Comparison of ENCODE assay signal across 8 cellular contexts in the genomic region with DNA sequence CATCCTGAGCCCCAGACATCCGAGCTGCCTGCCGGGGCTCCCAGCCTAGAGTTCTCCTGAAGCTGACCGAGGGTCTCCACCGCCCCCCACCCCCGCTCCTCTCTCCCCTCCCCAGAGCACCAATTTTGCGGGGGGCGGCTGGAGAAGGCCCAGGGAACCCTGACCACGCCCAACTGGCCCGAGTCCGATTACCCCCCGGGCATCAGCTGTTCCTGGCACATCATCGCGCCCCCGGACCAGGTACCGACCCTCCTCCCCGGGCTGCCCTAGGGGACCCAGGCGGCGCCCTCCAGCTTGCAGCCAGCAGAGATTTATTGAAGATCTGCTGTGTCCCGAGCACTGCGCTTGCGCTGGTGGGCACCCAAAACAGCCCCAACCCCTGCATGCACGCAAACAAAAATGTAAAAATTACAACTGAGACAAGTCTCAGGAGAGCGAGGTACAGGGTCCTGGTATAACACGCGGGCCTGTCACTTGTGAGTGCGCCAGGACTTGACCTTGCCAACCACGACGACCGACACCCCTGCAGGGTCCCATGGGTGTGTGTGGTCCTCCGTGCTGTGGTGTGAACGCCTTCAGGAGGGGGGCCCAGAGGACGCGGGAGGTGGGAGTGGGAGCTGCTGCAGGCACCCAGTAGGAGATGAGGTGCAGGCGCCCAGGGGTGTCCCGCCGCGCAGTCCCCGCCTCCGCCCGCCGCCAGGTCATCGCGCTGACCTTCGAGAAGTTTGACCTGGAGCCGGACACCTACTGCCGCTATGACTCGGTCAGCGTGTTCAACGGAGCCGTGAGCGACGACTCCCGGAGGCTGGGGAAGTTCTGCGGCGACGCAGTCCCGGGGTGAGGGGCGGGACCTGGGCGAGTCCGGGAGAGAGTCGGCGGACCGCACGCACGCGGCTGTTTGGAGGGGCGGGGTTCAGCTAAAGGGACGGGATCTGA. TPM values are rescaled to one million over a fixed set of nuclear protein-coding genes. Genes with fewer than 3 reads are reported as not detected.
A peak's percentile ranks its signal among the peaks of the same experiment; 100 is the strongest.
DNase-seq lines count a peak whose midpoint lies in the region; TF ChIP-seq lines count a peak whose summit lies in the region.

No MANE protein-coding gene starts in this region.

- H3K4me3 ChIP-seq in ACC112 (ENCODE audit: low read depth, low read length) (peak overlapping the region; percentile 93), HUES6 (ENCODE audit: low read depth, low read length) (peak overlapping the region; percentile 83), iPS-15b (ENCODE audit: low read depth, low read length) (peak overlapping the region; percentile 74), spleen (peak overlapping the region; percentile 46 to 88 (median 62))

- peak; percentile 86 for DNase-seq in spleen
- DNase-seq in kidney glomerular epithelial cell (lab: John Stamatoyannopoulos, UW) = no peak
- DNase-seq in epidermal melanocyte (ENCODE audit: insufficient read length, low spot score) = no peak
- no peak for DNase-seq in NCI-H510A treated with DMSO at 0.1 percent for 48 hours (lab: John Stamatoyannopoulos, UW)

- H3K9me3 Mint-ChIP-seq in activated naive CD8-positive, alpha-beta T cell (ENCODE audit: low read depth) = no peaks in the 10 kb centered on the region

- intact Hi-C loops in spleen (cut with DNase I; ENCODE audit: low total_unique reads) = no loop called here

- no peak overlapping the region for H2AFZ ChIP-seq in ACC112 (ENCODE audit: low read length, unreplicated experiment)

- H3K27me3 ChIP-seq in ACC112 (ENCODE audit: insufficient read depth, low read length) (no peaks in the 10 kb centered on the region), HUES6 (ENCODE audit: control insufficient read depth, insufficient read depth, low read length) (peaks cover 14% of the 10 kb centered on the region), iPS-15b (ENCODE audit: control insufficient read depth, insufficient read depth, low read length) (peaks cover 2% of the 10 kb centered on the region), spleen (replicated peaks in 1 of 7) (peaks cover 0 to 28% (median 0%) of the 10 kb centered on the region in 7 donors)

- peaks cover 17% of the 10 kb centered on the region for H3K4me1 Mint-ChIP-seq in activated naive CD8-positive, alpha-beta T cell (ENCODE audit: low read depth)

- no peak overlapping the region for H3K27ac Mint-ChIP-seq in activated naive CD8-positive, alpha-beta T cell

- peaks cover 15% of the 10 kb centered on the region for H3K79me2 ChIP-seq in ACC112 (ENCODE audit: control insufficient read depth, insufficient read depth, low read length, unreplicated experiment)

- H3K36me3 Mint-ChIP-seq in activated naive CD8-positive, alpha-beta T cell = no peaks in the 10 kb centered on the region

- H3K4me3 Mint-ChIP-seq in activated naive CD8-positive, alpha-beta T cell = peak overlapping the region; percentile 78

- H3K4me1 ChIP-seq in ACC112 (ENCODE audit: control insufficient read depth, insufficient read depth, low read length, unreplicated experiment) (peaks cover 8% of the 10 kb centered on the region), HUES6 (ENCODE audit: control insufficient read depth, insufficient read depth, low read length) (peaks cover 27% of the 10 kb centered on the region), iPS-15b (ENCODE audit: control insufficient read depth, insufficient read depth, low read length) (no peaks in the 10 kb centered on the region), spleen (peaks cover 12 to 42% (median 24%) of the 10 kb centered on the region in 6 donors)

- 8 to 21% (median 10%) methylated on average over 48 to 68 of the region's 68 CpGs for WGBS in spleen, 5 donors

- H3K9ac ChIP-seq in HUES6 (ENCODE audit: low read length) = no peak overlapping the region
- no peak overlapping the region for H3K9ac ChIP-seq in iPS-15b (ENCODE audit: low read depth, low read length)

- H3K36me3 ChIP-seq in ACC112 (ENCODE audit: insufficient read depth, low read length) (peaks cover 3% of the 10 kb centered on the region), HUES6 (ENCODE audit: control insufficient read depth, insufficient read depth, low read length) (peaks cover 11% of the 10 kb centered on the region), iPS-15b (ENCODE audit: control insufficient read depth, insufficient read depth, low read length) (peaks cover 9% of the 10 kb centered on the region), spleen (no peaks in the 10 kb centered on the region)

- H3K9me3 ChIP-seq in HUES6 (ENCODE audit: control insufficient read depth, insufficient read depth, low read depth, low read length) (no peaks in the 10 kb centered on the region), iPS-15b (ENCODE audit: control insufficient read depth, insufficient read depth, low read length) (no peaks in the 10 kb centered on the region), spleen (no peaks in the 10 kb centered on the region)

- no peak for TF ChIP-seq CTCF in spleen (IDR thresholded peaks at IDR 0.05 in 8 of 11, conservative IDR thresholded peaks at IDR 0.05 in 3 of 11)

- H3K27me3 Mint-ChIP-seq in activated naive CD8-positive, alpha-beta T cell = no peaks in the 10 kb centered on the region

- no peak for TF ChIP-seq POLR2A in spleen (IDR thresholded peaks at IDR 0.05)

- H3K27ac ChIP-seq in ACC112 (ENCODE audit: low read depth, low read length) (no peak overlapping the region), HUES6 (ENCODE audit: low read depth, low read length) (no peak overlapping the region), spleen (peak overlapping the region in 5 of 8 donors; percentile 72 to 88 (median 79))

RNA-seq across cellular contexts. Expression of a gene that starts 3.1 kb away (rescaled TPM):
- 10 to 100 TPM in 6 of 7 donors, 1 to 10 TPM in 1; 7.1 to 31.4 (median 21.9) TPM for total RNA-seq in spleen
- polyA plus RNA-seq in spleen = 10 to 100 TPM; 29.0 to 38.7 (median 30.2) TPM

RNA-seq across cellular contexts. Expression of a gene that starts 7.1 kb away (rescaled TPM):
- 10 to 100 TPM; 13.4 to 20.4 (median 16.0) TPM for total RNA-seq in spleen
- polyA plus RNA-seq in spleen = 10 to 100 TPM; 11.2 to 16.8 (median 13.9) TPM

RNA-seq across cellular contexts. Expression of a gene that starts 19.1 kb away (rescaled TPM):
- 1 to 10 TPM in 4 of 7 donors, under 1 TPM in 2, not detected in 1; 0.54 to 1.5 (median 1.2) TPM for total RNA-seq in spleen
- 1 to 10 TPM in 2 of 3 donors, under 1 TPM in 1; 0.67 to 1.6 (median 1.2) TPM for polyA plus RNA-seq in spleen

RNA-seq across cellular contexts. Expression of a gene that starts 19.3 kb away (rescaled TPM):
- 100 to 1,000 TPM; 145 to 333 (median 186) TPM for total RNA-seq in spleen
- 100 to 1,000 TPM; 151 to 310 (median 269) TPM for polyA plus RNA-seq in spleen

RNA-seq across cellular contexts. Expression of a gene that starts 31.5 kb away (rescaled TPM):
- total RNA-seq in spleen = 10 to 100 TPM; 11.0 to 28.4 (median 21.1) TPM
- polyA plus RNA-seq in spleen = 10 to 100 TPM; 25.3 to 75.6 (median 50.6) TPM

Comparison
In these comparisons a context has a peak if more than half of its experiments do, and no peak if none do; other contexts are left out.
1. H3K27ac ChIP-seq: peak in spleen (5 of 8); none in ACC112 (single experiment) and HUES6 (single experiment).
2. Peak in every context shown above with its lines, with median percentiles within 50 percentile points of each other: H3K4me3 ChIP-seq.